In the genomic region with DNA sequence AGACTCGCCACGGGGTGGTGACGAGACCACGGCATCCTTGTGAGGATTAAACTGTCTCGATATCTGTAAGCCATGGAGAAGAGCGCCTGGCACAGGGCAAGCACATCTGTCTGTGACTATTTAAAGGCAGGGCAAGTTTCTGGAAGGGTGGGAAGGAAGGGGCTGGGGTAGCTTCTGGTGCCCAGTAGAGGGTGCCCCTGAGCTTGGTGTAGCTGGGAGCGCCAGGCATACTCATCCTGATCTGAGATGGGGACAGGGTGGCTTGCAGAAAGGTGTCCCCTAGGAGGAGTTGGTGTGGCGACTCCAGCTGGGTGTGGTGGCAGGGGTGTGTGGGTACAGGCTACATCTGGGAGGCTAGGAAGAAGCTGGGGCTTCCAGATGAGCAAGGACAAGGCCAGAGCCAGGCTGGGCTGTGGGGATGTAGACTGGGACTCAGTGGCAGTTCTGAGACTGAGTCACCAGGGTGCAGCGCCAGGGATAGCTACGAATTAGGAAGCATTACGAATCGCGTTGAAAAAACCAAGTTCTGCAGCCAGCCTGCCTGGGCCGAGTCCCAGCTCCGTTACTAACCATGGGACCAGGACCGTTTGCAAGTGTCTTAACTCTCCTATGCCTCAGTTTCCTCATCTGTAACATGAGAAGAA, we compare ENCODE assay signal across 24 cellular contexts. TPM values are rescaled to one million over a fixed set of nuclear protein-coding genes. Genes with fewer than 3 reads are reported as not detected.
DNase-seq lines count a peak whose midpoint lies in the region; ATAC-seq and TF ChIP-seq lines count a peak whose summit lies in the region.
"Had no signal": no experiment of that assay in that cellular context is flagged by ENCODE, and none has a peak within 500 bp of the region (broad histone marks: within the 10 kb centered on the region; RNA-seq: fewer than 3 reads in every experiment).

No MANE protein-coding gene starts in this region.

- peaks cover 16% of the 10 kb centered on the region for H3K27me3 Mint-ChIP-seq in endodermal cell (ENCODE audit: insufficient read depth)
- peaks cover 19% of the 10 kb centered on the region for H3K27me3 Mint-ChIP-seq in activated CD4-positive, alpha-beta memory T cell treated with anti-CD3 and anti-CD28 coated beads for 36 hours

- H3K4me2 ChIP-seq in PC-3 (ENCODE audit: low read length): no peak overlapping the region
- H3K4me2 ChIP-seq in smooth muscle cell: no peak overlapping the region
- H3K4me2 ChIP-seq: hepatocyte had no signal

- H3F3A ChIP-seq in PC-3 (ENCODE audit: low read length, unreplicated experiment) (no peaks in the 10 kb centered on the region), smooth muscle cell (ENCODE audit: low read depth) (no peaks in the 10 kb centered on the region)

- H3K27me3 ChIP-seq in PC-3 (ENCODE audit: low read length) (peaks cover 14% of the 10 kb centered on the region; the same call in 1 of the 2 replicates), endodermal cell (ENCODE audit: control insufficient read depth, insufficient read depth, low read length, poor library complexity, severe bottlenecking) (no peaks in the 10 kb centered on the region), smooth muscle cell (ENCODE audit: low read depth) (no peaks in the 10 kb centered on the region)
- H3K27me3 ChIP-seq: body of pancreas, hepatocyte had no signal

- H3K36me3 ChIP-seq in PC-3 (ENCODE audit: low read depth, low read length): no peaks in the 10 kb centered on the region
- H3K36me3 ChIP-seq in endodermal cell (ENCODE audit: control insufficient read depth, insufficient read depth, low read length): no peaks in the 10 kb centered on the region
- no peaks in the 10 kb centered on the region for H3K36me3 ChIP-seq in smooth muscle cell (ENCODE audit: low read depth)
- H3K36me3 ChIP-seq: esophagus squamous epithelium, gastrocnemius medialis, HAP-1, pancreas had no signal

- 87 to 91% methylated on average over 8 to 16 of the region's 16 CpGs for WGBS in endodermal cell (ENCODE audit: insufficient coverage in 1 of 2, insufficient read length in 1 of 2), 2 experiments
- WGBS in smooth muscle cell (ENCODE audit: low lambda C conversion rate): 85% methylated on average over 16 of the region's 16 CpGs

- H4K20me1 ChIP-seq in PC-3 (ENCODE audit: low read length) (no peaks in the 10 kb centered on the region), smooth muscle cell (ENCODE audit: low read depth) (no peaks in the 10 kb centered on the region)

- H3K4me3 Mint-ChIP-seq in endodermal cell: no peak overlapping the region
- no peak overlapping the region for H3K4me3 Mint-ChIP-seq in activated CD4-positive, alpha-beta memory T cell treated with anti-CD3 and anti-CD28 coated beads for 36 hours
- H3K4me3 Mint-ChIP-seq: activated naive CD8-positive, alpha-beta T cell treated with anti-CD3 and anti-CD28 coated beads, Interleukin-2, amount 10 ng/mL, durations not matched to agents 7 days and 5 days; immature natural killer cell; natural killer cell treated with Interleukin-12 subunit alpha and Interleukin-12 subunit beta and Interleukin-15 and Interleukin-18, amount 100 ng/mL, for 72 hours had no signal

- POLR2A ChIA-PET in PC-3 (lab: Charles Lee; ENCODE audit: unreplicated experiment): no interaction called here
- POLR2A ChIA-PET in activated CD4-positive, alpha-beta memory T cell treated with anti-CD3 and anti-CD28 coated beads for 36 hours (lab: Charles Lee): no interaction called here

- BruUV-seq in PC-3 (replicated peaks; lab: Mats Ljungman, UMichigan): no TSS peak

- H3K27ac ChIP-seq in PC-3 (ENCODE audit: low read length) (no peak overlapping the region), endodermal cell (ENCODE audit: low read depth, low read length) (no peak overlapping the region), smooth muscle cell (ENCODE audit: low read depth) (no peak overlapping the region)
- H3K27ac ChIP-seq: body of pancreas, esophagus squamous epithelium, gastrocnemius medialis, hepatocyte, HL-60, pancreas had no signal

- H3K36me3 Mint-ChIP-seq in endodermal cell (ENCODE audit: low read depth): no peaks in the 10 kb centered on the region
- H3K36me3 Mint-ChIP-seq in activated CD4-positive, alpha-beta memory T cell treated with anti-CD3 and anti-CD28 coated beads for 36 hours: no peaks in the 10 kb centered on the region
- H3K36me3 Mint-ChIP-seq: activated naive CD8-positive, alpha-beta T cell treated with anti-CD3 and anti-CD28 coated beads, Interleukin-2, amount 10 ng/mL, durations not matched to agents 7 days and 5 days had no signal

- H3K79me2 ChIP-seq in PC-3 (ENCODE audit: low read length) (no peaks in the 10 kb centered on the region), smooth muscle cell (ENCODE audit: low read depth) (no peaks in the 10 kb centered on the region)
- H3K79me2 ChIP-seq: hepatocyte had no signal

- DNase-seq in PC-3 (no peak), endodermal cell (no peak), smooth muscle cell (lab: John Stamatoyannopoulos, UW; ENCODE audit: unreplicated experiment) (no peak)
- DNase-seq in activated CD4-positive, CD25-positive, alpha-beta regulatory T cell (lab: John Stamatoyannopoulos, UW): no peak
- DNase-seq in activated CD4-positive, alpha-beta memory T cell treated with anti-CD3 and anti-CD28 coated beads for 36 hours: no peak
- DNase-seq: activated CD4-positive, alpha-beta T cell treated with anti-CD3 and anti-CD28 coated beads, Interleukin-2, amount 50 U/mL, for 48 hours; activated effector memory CD4-positive, alpha-beta T cell treated with Interleukin-2 at 50 U/mL for 16 hours; activated naive CD8-positive, alpha-beta T cell treated with anti-CD3 and anti-CD28 coated beads, Interleukin-2, amount 10 ng/mL, durations not matched to agents 7 days and 5 days; Caco-2; esophagus squamous epithelium; right cardiac atrium had no signal

- no peaks in the 10 kb centered on the region for H3K4me1 Mint-ChIP-seq in endodermal cell
- peaks cover 4% of the 10 kb centered on the region for H3K4me1 Mint-ChIP-seq in activated CD4-positive, alpha-beta memory T cell treated with anti-CD3 and anti-CD28 coated beads for 36 hours (ENCODE audit: low read depth)
- H3K4me1 Mint-ChIP-seq: immature natural killer cell had no signal

- H3K4me1 ChIP-seq in PC-3 (ENCODE audit: insufficient read depth, low read length) (no peaks in the 10 kb centered on the region), endodermal cell (ENCODE audit: control insufficient read depth, insufficient read depth, low read length) (no peaks in the 10 kb centered on the region), smooth muscle cell (ENCODE audit: low read depth) (no peaks in the 10 kb centered on the region)
- H3K4me1 ChIP-seq: body of pancreas, Caco-2, esophagus squamous epithelium, gastrocnemius medialis, HAP-1, pancreas had no signal

- no peaks in the 10 kb centered on the region for H3K9me2 ChIP-seq in PC-3 (replicated peaks; ENCODE audit: low read length)

- intact Hi-C loops in PC-3 (cut with micrococcal nuclease): loop anchor here (5.0 kb wide), 2 partner anchors 246 to 386 kb away; no protein-coding TSS in a partner anchor
- intact Hi-C loops in activated CD4-positive, alpha-beta memory T cell treated with anti-CD3 and anti-CD28 coated beads for 36 hours (cut with micrococcal nuclease): loop anchor here (1.0 kb wide), 2 partner anchors 247 to 386 kb away; no protein-coding TSS in a partner anchor

- ATAC-seq in PC-3 (no peak; the same call in 1 of the 2 replicates), HG02970 (IDR thresholded peaks at IDR 0.05; ENCODE audit: low FRiP score, unreplicated experiment) (no peak), HG03439 (IDR thresholded peaks at IDR 0.05; ENCODE audit: unreplicated experiment) (no peak)
- ATAC-seq: body of pancreas had no signal

- no peak overlapping the region for H3K27ac Mint-ChIP-seq in endodermal cell
- no peak overlapping the region for H3K27ac Mint-ChIP-seq in activated CD4-positive, alpha-beta memory T cell treated with anti-CD3 and anti-CD28 coated beads for 36 hours
- H3K27ac Mint-ChIP-seq: activated naive CD8-positive, alpha-beta T cell treated with anti-CD3 and anti-CD28 coated beads, Interleukin-2, amount 10 ng/mL, durations not matched to agents 7 days and 5 days; immature natural killer cell; natural killer cell treated with Interleukin-12 subunit alpha and Interleukin-12 subunit beta and Interleukin-15 and Interleukin-18, amount 100 ng/mL, for 72 hours had no signal

- H3K9ac ChIP-seq in PC-3 (ENCODE audit: low read length): no peak overlapping the region
- no peak overlapping the region for H3K9ac ChIP-seq in endodermal cell (ENCODE audit: extremely low read depth, low read length, poor library complexity, severe bottlenecking)
- no peak overlapping the region for H3K9ac ChIP-seq in smooth muscle cell (ENCODE audit: low read depth)

- H3K9me3 Mint-ChIP-seq in endodermal cell: peaks cover 18% of the 10 kb centered on the region
- peaks cover 12% of the 10 kb centered on the region for H3K9me3 Mint-ChIP-seq in activated CD4-positive, alpha-beta memory T cell treated with anti-CD3 and anti-CD28 coated beads for 36 hours

- CTCF ChIA-PET in PC-3 (lab: Charles Lee): interaction anchor here (0.6 to 1.3 kb wide), 3 partner anchors 20 to 746 kb away, joined by 4 read pairs; no protein-coding TSS in a partner anchor
- CTCF ChIA-PET in activated CD4-positive, alpha-beta memory T cell treated with anti-CD3 and anti-CD28 coated beads for 36 hours (lab: Charles Lee): interaction anchor here (0.6 to 8.2 kb wide), 12 partner anchors 8 to 385 kb away, joined by 3 to 77 read pairs (median 6); no protein-coding TSS in a partner anchor

- H3K4me3 ChIP-seq in PC-3 (ENCODE audit: low read length) (no peak overlapping the region), endodermal cell (ENCODE audit: low read length) (no peak overlapping the region), smooth muscle cell (no peak overlapping the region)
- H3K4me3 ChIP-seq: body of pancreas, esophagus squamous epithelium, gastrocnemius medialis, HAP-1, hepatocyte, pancreas had no signal

- H3K9me3 ChIP-seq in PC-3 (ENCODE audit: low read length) (peaks cover 12% of the 10 kb centered on the region), endodermal cell (ENCODE audit: control insufficient read depth, low read length) (peaks cover 20% of the 10 kb centered on the region), smooth muscle cell (replicated peaks; ENCODE audit: low read depth) (peaks cover 3% of the 10 kb centered on the region)
- H3K9me3 ChIP-seq: pancreas had no signal

- H2AFZ ChIP-seq in PC-3 (ENCODE audit: low read length): no peak overlapping the region
- no peak overlapping the region for H2AFZ ChIP-seq in smooth muscle cell (ENCODE audit: low read depth)
- H2AFZ ChIP-seq: hepatocyte had no signal

- TF ChIP-seq CTCF in GM12874 (IDR thresholded peaks at IDR 0.05; ENCODE audit: insufficient read depth, low read depth, low read length): 0 out of 2 replicates have a peak, but pooled peaks have one; percentile 6
- TF ChIP-seq CTCF in PC-3 (conservative IDR thresholded peaks at IDR 0.05; ENCODE audit: low read depth, low read length): peak; percentile 48
- peak; percentile 41 for TF ChIP-seq CTCF in endodermal cell (conservative IDR thresholded peaks at IDR 0.05)
- peak; percentile 10 for TF ChIP-seq CTCF in smooth muscle cell (IDR thresholded peaks at IDR 0.05; ENCODE audit: borderline replicate concordance, insufficient read depth, poor library complexity, severe bottlenecking)

RNA-seq across cellular contexts. Expression of gene ASPDH, which starts 23.1 kb away (rescaled TPM):
- total RNA-seq in PC-3 (2014; rRNA removed) (not detected in 2 replicates), endodermal cell (not detected), smooth muscle cell (not detected in 2 replicates)
- not detected for polyA plus RNA-seq in endodermal cell (2013, experiment 1 of 2)
- polyA plus RNA-seq in endodermal cell (2013, experiment 2 of 2): not detected
- polyA plus RNA-seq in smooth muscle cell: 0.89 TPM in 1 of 2 replicates, not detected in the other
- not detected for total RNA-seq in activated CD4-positive, alpha-beta memory T cell treated with anti-CD3 and anti-CD28 coated beads for 36 hours
- total RNA-seq: activated naive CD8-positive, alpha-beta T cell treated with anti-CD3 and anti-CD28 coated beads, Interleukin-2, amount 10 ng/mL, durations not matched to agents 7 days and 5 days; body of pancreas; Caco-2; esophagus squamous epithelium; gastrocnemius medialis; natural killer cell treated with Interleukin-12 subunit alpha and Interleukin-12 subunit beta and Interleukin-15 and Interleukin-18, amount 100 ng/mL, for 72 hours; right cardiac atrium; Right ventricle myocardium inferior had no signal
- polyA plus RNA-seq: AG04450, immature natural killer cell, right cardiac atrium had no signal

RNA-seq across cellular contexts. Expression of gene JOSD2, which starts 25.8 kb away (rescaled TPM):
- 60.8 and 71.5 TPM in 2 replicates for total RNA-seq in PC-3 (2014; rRNA removed)
- 10 to 100 TPM; 12.1 to 13.7 TPM for total RNA-seq in endodermal cell
- polyA plus RNA-seq in endodermal cell (2013, experiment 1 of 2): 5.6 TPM
- 4.8 TPM for polyA plus RNA-seq in endodermal cell (2013, experiment 2 of 2)
- total RNA-seq in smooth muscle cell: 17.1 and 32.0 TPM in 2 replicates
- polyA plus RNA-seq in smooth muscle cell: 77.6 and 85.1 TPM in 2 replicates
- 10 to 100 TPM; 29.5 to 36.2 TPM for total RNA-seq in activated CD4-positive, alpha-beta memory T cell treated with anti-CD3 and anti-CD28 coated beads for 36 hours

RNA-seq across cellular contexts. Expression of gene LRRC4B, which starts 31.5 kb away (rescaled TPM):
- total RNA-seq in PC-3 (2014; rRNA removed): 0.26 and 0.52 TPM in 2 replicates
- 1 to 10 TPM; 2.3 to 7.0 TPM for total RNA-seq in endodermal cell
- polyA plus RNA-seq in endodermal cell (2013, experiment 1 of 2): 48.9 TPM
- polyA plus RNA-seq in endodermal cell (2013, experiment 2 of 2): 53.8 TPM
- total RNA-seq in smooth muscle cell: 8.6 and 10.1 TPM in 2 replicates
- 1.7 and 2.2 TPM in 2 replicates for polyA plus RNA-seq in smooth muscle cell
- total RNA-seq in activated CD4-positive, alpha-beta memory T cell treated with anti-CD3 and anti-CD28 coated beads for 36 hours: not detected
- total RNA-seq: activated naive CD8-positive, alpha-beta T cell treated with anti-CD3 and anti-CD28 coated beads, Interleukin-2, amount 10 ng/mL, durations not matched to agents 7 days and 5 days; natural killer cell treated with Interleukin-12 subunit alpha and Interleukin-12 subunit beta and Interleukin-15 and Interleukin-18, amount 100 ng/mL, for 72 hours had no signal
- polyA plus RNA-seq: AG04450, immature natural killer cell had no signal
